1 cellular context compared by ENCODE assay signal in genomic region chr17:64336760-64337413, GRCh38.
A peak's percentile ranks its signal among the peaks of the same experiment; 100 is the strongest.
TF ChIP-seq lines count a peak whose summit lies in the region.

No MANE protein-coding gene starts in this region.

TF ChIP-seq in H1, 55 proteins besides CTCF, POLR2A, EP300 and RAD21:
- TF ChIP-seq SIX5 (IDR thresholded peaks at IDR 0.05; ENCODE audit: low read depth, low read length) (no peak), CTBP2 (IDR thresholded peaks at IDR 0.05; ENCODE audit: borderline replicate concordance, insufficient read depth, insufficient read length, low read length) (no peak), EGR1 (IDR thresholded peaks at IDR 0.05; ENCODE audit: borderline replicate concordance, low read depth, low read length) (peak; percentile 33; the same call in 1 of the 2 replicates), KDM5A (IDR thresholded peaks at IDR 0.05; ENCODE audit: low read length) (no peak), ATF3 (IDR thresholded peaks at IDR 0.05; ENCODE audit: insufficient read depth, low read depth, low read length) (no peak), USF2 (IDR thresholded peaks at IDR 0.05; ENCODE audit: low read length) (no peak), TAF1 (IDR thresholded peaks at IDR 0.05; ENCODE audit: low read depth, low read length) (no peak), NRF1 (IDR thresholded peaks at IDR 0.05; ENCODE audit: low read depth, low read length) (no peak), CHD1 (IDR thresholded peaks at IDR 0.05; ENCODE audit: low read depth, low read length) (no peak), POLR2AphosphoS5 (IDR thresholded peaks at IDR 0.05; ENCODE audit: low read depth, low read length) (peak; percentile 98), POU5F1 (IDR thresholded peaks at IDR 0.05; ENCODE audit: low read depth, low read length) (no peak), TEAD4 (IDR thresholded peaks at IDR 0.05; ENCODE audit: low read depth, low read length) (no peak), HDAC6 (IDR thresholded peaks at IDR 0.05; ENCODE audit: low read depth, low read length) (peak; percentile 83), SIN3A (conservative IDR thresholded peaks at IDR 0.05 in 1 of 2, IDR thresholded peaks at IDR 0.05 in 1 of 2; ENCODE audit: low read depth in 1 of 2, low read length in 2 of 2) (no peak), CREB1 (IDR thresholded peaks at IDR 0.05) (no peak), ZNF274 (IDR thresholded peaks at IDR 0.05; ENCODE audit: borderline replicate concordance, extremely low read depth, low read length) (no peak), PHF8 (conservative IDR thresholded peaks at IDR 0.05; ENCODE audit: low read depth, low read length) (no peak), TAF7 (optimal IDR thresholded peaks at IDR 0.05; ENCODE audit: borderline replicate concordance, low read depth, low read length) (no peak), BCL11A (IDR thresholded peaks at IDR 0.05; ENCODE audit: low read depth in 2 of 2, low read length in 2 of 2) (no peak), TBP (IDR thresholded peaks at IDR 0.05; ENCODE audit: low read depth, low read length) (0 out of 2 replicates have a peak, but pooled peaks have one; percentile 18), KDM4A (IDR thresholded peaks at IDR 0.05; ENCODE audit: low read depth, low read length, severe bottlenecking) (no peak), TCF12 (IDR thresholded peaks at IDR 0.05; ENCODE audit: low read depth, low read length) (peak; percentile 100), CBX8 (IDR thresholded peaks at IDR 0.05; ENCODE audit: borderline replicate concordance, low read depth, low read length) (no peak), SIRT6 (IDR thresholded peaks at IDR 0.05; ENCODE audit: low read length) (no peak)
TF ChIP-seq in H1: peak in this region for 5.
